1 cellular context compared by ENCODE assay signal in genomic region chr7:115097175-115097671, GRCh38.
TF ChIP-seq lines count a peak whose summit lies in the region.

No MANE protein-coding gene starts in this region.

TF ChIP-seq in GM23338, 12 proteins besides CTCF, POLR2A, EP300 and RAD21 (continued from another document):
- TF ChIP-seq CREB1 (CRISPR knock-in tag; IDR thresholded peaks at IDR 0.05; ENCODE audit: low read depth) (no peak), ZNF462 (CRISPR knock-in tag; IDR thresholded peaks at IDR 0.05) (no peak), STAT1 (IDR thresholded peaks at IDR 0.05; ENCODE audit: unreplicated experiment) (no peak)
